In genomic region chr10:48608279-48608681, GRCh38 we compare ENCODE assay signal across 9 cellular contexts. TPM values are rescaled to one million over a fixed set of nuclear protein-coding genes. Genes with fewer than 3 reads are reported as not detected.
A peak's percentile ranks its signal among the peaks of the same experiment; 100 is the strongest.
DNase-seq lines count a peak whose midpoint lies in the region; ATAC-seq and TF ChIP-seq lines count a peak whose summit lies in the region.
"Had no signal": no experiment of that assay in that cellular context is flagged by ENCODE, and none has a peak within 500 bp of the region (broad histone marks: within the 10 kb centered on the region; RNA-seq: fewer than 3 reads in every experiment).

No MANE protein-coding gene starts in this region.

- no peak for TF ChIP-seq POLR2A in esophagus squamous epithelium (IDR thresholded peaks at IDR 0.05)

- H3K4me1 Mint-ChIP-seq in T-helper 17 cell = peaks cover 7% of the 10 kb centered on the region

- intact Hi-C loops in esophagus squamous epithelium (cut with DNase I) = no loop called here

- DNase-seq in activated gamma-delta T cell treated with Interleukin-2 at 50 U/mL for 16 hours = peak; percentile 17
- no peak for DNase-seq in activated gamma-delta T cell (lab: John Stamatoyannopoulos, UW)
- DNase-seq in HT-29 (ENCODE audit: low spot score) = peak; percentile 70
- DNase-seq in T-helper 17 cell = no peak
- no peak for DNase-seq in esophagus squamous epithelium (lab: John Stamatoyannopoulos, UW)
- peak; percentile 53 for DNase-seq in pons (ENCODE audit: low spot score)
- DNase-seq in GOT3 (lab: John Stamatoyannopoulos, UW) = no peak

- peak; percentile 84 for ATAC-seq in GM21515 (IDR thresholded peaks at IDR 0.05; ENCODE audit: unreplicated experiment)
- ATAC-seq in T-helper 17 cell = peak; percentile 82

- H3K27me3 ChIP-seq in esophagus squamous epithelium = peaks cover 0 to 52% (median 0%) of the 10 kb centered on the region in 4 donors

- H3K27ac Mint-ChIP-seq in T-helper 17 cell = no peak overlapping the region

- no peak overlapping the region for H3K4me3 Mint-ChIP-seq in T-helper 17 cell

- no peak overlapping the region for H3K4me3 ChIP-seq in esophagus squamous epithelium
- H3K4me3 ChIP-seq: HAP-1 had no signal

- H3K9me3 ChIP-seq in T-helper 17 cell (ENCODE audit: control insufficient read depth, low read length, poor library complexity, severe bottlenecking) (no peaks in the 10 kb centered on the region), esophagus squamous epithelium (no peaks in the 10 kb centered on the region)
- H3K9me3 ChIP-seq: HAP-1 had no signal

- no peak overlapping the region for H3K27ac ChIP-seq in esophagus squamous epithelium

- H3K27me3 Mint-ChIP-seq in T-helper 17 cell = peaks cover 71% of the 10 kb centered on the region

- TF ChIP-seq CTCF in esophagus squamous epithelium (IDR thresholded peaks at IDR 0.05) = peak; percentile 40 to 66 (median 50)

- WGBS in esophagus squamous epithelium, 2 donors = 31 to 46% methylated on average over 2 to 3 of the region's 3 CpGs

- no peaks in the 10 kb centered on the region for H3K36me3 ChIP-seq in esophagus squamous epithelium
- H3K36me3 ChIP-seq: HAP-1 had no signal

- H3K36me3 Mint-ChIP-seq in T-helper 17 cell (ENCODE audit: low read depth) = peaks cover 2% of the 10 kb centered on the region

- H3K4me1 ChIP-seq in esophagus squamous epithelium = peaks cover 10 to 31% (median 13%) of the 10 kb centered on the region in 3 donors
- H3K4me1 ChIP-seq: HAP-1 had no signal

RNA-seq across cellular contexts. Expression of gene ARHGAP22, which starts 3.4 kb away (rescaled TPM):
- total RNA-seq in HT-29 (2014; rRNA removed; shearing (Covaris generic)) = 0.10 and 0.39 TPM in 2 replicates
- total RNA-seq in T-helper 17 cell (1 to 10 TPM in 1 of 2 donors, under 1 TPM in 1; 0.39 to 1.4 TPM), esophagus squamous epithelium (1 to 10 TPM in 2 of 4 donors, under 1 TPM in 2; 0.59 to 2.1 (median 1.2) TPM)

Comparison
In these comparisons a context has a peak if more than half of its experiments do, and no peak if none do; other contexts are left out.
1. DNase-seq: peak in activated gamma-delta T cell treated with Interleukin-2 at 50 U/mL for 16 hours (single experiment), HT-29 (single experiment) and pons (single experiment); none in activated gamma-delta T cell (single experiment), T-helper 17 cell (0 of 3), esophagus squamous epithelium (single experiment) and GOT3 (single experiment).